In genomic region chr4:154294951-154295350, GRCh38 we compare ENCODE assay signal across 22 cellular contexts.
DNase-seq lines count a peak whose midpoint lies in the region; ATAC-seq, FAIRE-seq and TF ChIP-seq lines count a peak whose summit lies in the region.
"Had no signal": no experiment of that assay in that cellular context is flagged by ENCODE, and none has a peak within 500 bp of the region (broad histone marks: within the 10 kb centered on the region; RNA-seq: fewer than 3 reads in every experiment).

No MANE protein-coding gene starts in this region.

- no peak for TF ChIP-seq POLR2A in GM12878 (IDR thresholded peaks at IDR 0.05; ENCODE audit: low read depth, low read length)

- POLR2A ChIA-PET in GM12878 (lab: Charles Lee) = no interaction called here

- no peak for ATAC-seq in GM12878
- ATAC-seq: A549; CD8-positive, alpha-beta T cell had no signal

- no peak overlapping the region for H3K27ac ChIP-seq in GM12878 (ENCODE audit: control insufficient read depth, insufficient read depth)
- H3K27ac ChIP-seq: 22Rv1; A549; BLaER1 treated with 17β-estradiol and CSF1 and Interleukin-3, amounts not matched to agents 10 nM and 100 nM; C4-2B had no signal

- no peaks in the 10 kb centered on the region for H4K20me1 ChIP-seq in GM12878 (ENCODE audit: control insufficient read depth, insufficient read depth)
- H4K20me1 ChIP-seq: BLaER1 treated with 17β-estradiol and CSF1 and Interleukin-3, amounts not matched to agents 10 nM and 100 nM had no signal

- no peak overlapping the region for H3K4me2 ChIP-seq in GM12878 (ENCODE audit: control insufficient read depth, insufficient read depth)
- H3K4me2 ChIP-seq: A549; BLaER1 treated with 17β-estradiol and CSF1 and Interleukin-3, amounts not matched to agents 10 nM and 100 nM had no signal

- no peak for TF ChIP-seq EP300 in GM12878 (IDR thresholded peaks at IDR 0.05; ENCODE audit: borderline replicate concordance in 1 of 2, control insufficient read depth in 1 of 2, low read depth in 2 of 2, low read length in 2 of 2)

- CTCF ChIA-PET in GM12878 (lab: Yijun Ruan, JAX) = no interaction called here

- H3K9me3 ChIP-seq in GM12878 (replicated peaks; ENCODE audit: control insufficient read depth, insufficient read depth, low read length) = no peaks in the 10 kb centered on the region
- H3K9me3 ChIP-seq: A549 had no signal

- no TSS peak for BruUV-seq in GM12878 (replicated peaks; lab: Mats Ljungman, UMichigan)

- H3K79me2 ChIP-seq in GM12878 (ENCODE audit: control insufficient read depth, insufficient read depth, low read length) = no peaks in the 10 kb centered on the region

- no peaks in the 10 kb centered on the region for H3K27me3 ChIP-seq in GM12878 (replicated peaks in 1 of 2; ENCODE audit: control insufficient read depth in 2 of 2, insufficient read depth in 2 of 2, low read length in 1 of 2)
- H3K27me3 ChIP-seq: BLaER1 treated with 17β-estradiol and CSF1 and Interleukin-3, amounts not matched to agents 10 nM and 100 nM had no signal

- TF ChIP-seq CTCF in GM12878 (IDR thresholded peaks at IDR 0.05 in 2 of 3, conservative IDR thresholded peaks at IDR 0.05 in 1 of 3; ENCODE audit: control insufficient read depth in 2 of 3, extremely low read depth in 1 of 3, insufficient read depth in 1 of 3, low read depth in 3 of 3, low read length in 3 of 3) = no peak

- 40% methylated on average over 2 of the region's 2 CpGs for WGBS in GM12878 (ENCODE audit: insufficient coverage, insufficient replicate concordance, low lambda C conversion rate, missing lambda C conversion rate)

- H3K36me3 ChIP-seq in GM12878 (ENCODE audit: control insufficient read depth in 2 of 2, insufficient read depth in 2 of 2, low read length in 1 of 2) = no peaks in the 10 kb centered on the region

- no peaks in the 10 kb centered on the region for H3K4me1 ChIP-seq in GM12878 (ENCODE audit: control insufficient read depth, insufficient read depth, low read length)
- H3K4me1 ChIP-seq: A549; BLaER1 treated with 17β-estradiol and CSF1 and Interleukin-3, amounts not matched to agents 10 nM and 100 nM had no signal

- H3K9ac ChIP-seq in GM12878 (ENCODE audit: control insufficient read depth, insufficient read depth, low read length) = no peak overlapping the region
- H3K9ac ChIP-seq: BLaER1 treated with 17β-estradiol and CSF1 and Interleukin-3, amounts not matched to agents 10 nM and 100 nM had no signal

- SMC1A ChIA-PET in GM12878 (lab: Charles Lee; ENCODE audit: uncharacterized antibody, unreplicated experiment) = no interaction called here

- in situ Hi-C loops in SK-MEL-5 (cut with HindIII; ENCODE audit: low pct_unique_long_range_greater_than_20kb, low sequenced_read_pairs) = no loop called here
- in situ Hi-C loops in GM12878 (cut with MboI) = no loop called here

- RAD21 ChIA-PET in GM12878 (lab: Charles Lee; ENCODE audit: unreplicated experiment) = no interaction called here

- no peak overlapping the region for H3K4me3 ChIP-seq in GM12878
- H3K4me3 ChIP-seq: A549; BLaER1 treated with 17β-estradiol and CSF1 and Interleukin-3, amounts not matched to agents 10 nM and 100 nM had no signal

- H2AFZ ChIP-seq in GM12878 (ENCODE audit: control insufficient read depth, low read depth, low read length) = no peak overlapping the region

- peak; percentile 68 for DNase-seq in COLO829 (ENCODE audit: low spot score)
- DNase-seq in SK-MEL-5 (ENCODE audit: low read depth, low spot score) = peak; percentile 72
- DNase-seq in GM12878 (ENCODE audit: low read depth, low spot score) = no peak
- no peak for DNase-seq in DMS79 treated with DMSO at 0.1 percent for 48 hours (lab: John Stamatoyannopoulos, UW)
- no peak for DNase-seq in DMS53 treated with DMSO at 0.1 percent for 48 hours (lab: John Stamatoyannopoulos, UW; ENCODE audit: unreplicated experiment)
- no peak for DNase-seq in NCI-H510A (lab: John Stamatoyannopoulos, UW)
- DNase-seq: AML-193; CD4-positive, alpha-beta T cell; CD8-positive, alpha-beta T cell; COR-L47; DMS 273 treated with DMSO at 0.1 percent for 48 hours; DMS153; DMS53; DND-41; EL; GDM1 had no signal

- TF ChIP-seq RAD21 in GM12878 (IDR thresholded peaks at IDR 0.05; ENCODE audit: insufficient read depth, low read depth, low read length) = no peak

- intact Hi-C loops in GM12878 (cut with micrococcal nuclease; ENCODE audit: unreplicated experiment) = no loop called here

- FAIRE-seq in GM12878 (lab: Jason Lieb, UNC) = peak; percentile 41
- FAIRE-seq: A549, GM12891, GM19239 had no signal

TF ChIP-seq in GM12878, 131 proteins besides CTCF, POLR2A, EP300 and RAD21:
- TF ChIP-seq MEF2B (IDR thresholded peaks at IDR 0.05; ENCODE audit: partially characterized antibody, poor library complexity, severe bottlenecking) (no peak), IKZF1 (conservative IDR thresholded peaks at IDR 0.05) (no peak), MTA3 (IDR thresholded peaks at IDR 0.05; ENCODE audit: borderline replicate concordance, low read length) (no peak), RBBP5 (conservative IDR thresholded peaks at IDR 0.05) (no peak), RELB (IDR thresholded peaks at IDR 0.05; ENCODE audit: low read depth) (no peak), RFX5 (IDR thresholded peaks at IDR 0.05; ENCODE audit: low read depth, low read length) (no peak), ETV6 (conservative IDR thresholded peaks at IDR 0.05 in 1 of 2, IDR thresholded peaks at IDR 0.05 in 1 of 2; ENCODE audit: borderline replicate concordance in 1 of 2, low read depth in 1 of 2) (no peak), IRF4 (IDR thresholded peaks at IDR 0.05; ENCODE audit: low read depth, low read length) (no peak), GABPA (IDR thresholded peaks at IDR 0.05; ENCODE audit: low read depth) (no peak), HCFC1 (IDR thresholded peaks at IDR 0.05; ENCODE audit: low read length) (no peak), NFIC (IDR thresholded peaks at IDR 0.05; ENCODE audit: low read depth, low read length) (no peak), STAT1 (conservative IDR thresholded peaks at IDR 0.05) (no peak), ASH2L (IDR thresholded peaks at IDR 0.05; ENCODE audit: borderline replicate concordance, low read depth) (no peak), SPI1 (IDR thresholded peaks at IDR 0.05; ENCODE audit: borderline replicate concordance, insufficient read depth, low read depth, low read length) (no peak), MXI1 (IDR thresholded peaks at IDR 0.05; ENCODE audit: low read depth, low read length) (no peak), PML (IDR thresholded peaks at IDR 0.05; ENCODE audit: low read length) (no peak), ESRRA (IDR thresholded peaks at IDR 0.05; ENCODE audit: low read length) (no peak), ZBED1 (IDR thresholded peaks at IDR 0.05; ENCODE audit: borderline replicate concordance) (no peak), RAD51 (IDR thresholded peaks at IDR 0.05) (no peak)

Comparison
In these comparisons a context has a peak if more than half of its experiments do, and no peak if none do; other contexts are left out.
1. DNase-seq: peak in COLO829 (single experiment) and SK-MEL-5 (single experiment); none in GM12878 (single experiment), DMS79 treated with DMSO at 0.1 percent for 48 hours (single experiment), DMS53 treated with DMSO at 0.1 percent for 48 hours (single experiment) and NCI-H510A (single experiment).